Comparison of ENCODE assay signal across 8 cellular contexts in genomic region chr3:71129611-71130515, GRCh38.
DNase-seq lines count a peak whose midpoint lies in the region; ATAC-seq and TF ChIP-seq lines count a peak whose summit lies in the region.

No MANE protein-coding gene starts in this region.

- WGBS in tibial nerve, 2 donors = 1% methylated on average over 14 of the region's 14 CpGs

- POLR2A ChIA-PET in RWPE1 (lab: Yijun Ruan, JAX; ENCODE audit: low non-redundant PET) = no interaction called here

- peak in 1 of 2 donors; percentile 20 for ATAC-seq in lower lobe of right lung

- peak in 1 of 2 donors; percentile 50 for TF ChIP-seq EP300 in tibial nerve (IDR thresholded peaks at IDR 0.05)

- intact Hi-C loops in colonic mucosa (cut with DNase I) = loop anchor here (5.0 kb wide), 2 partner anchors 63 to 452 kb away; partner anchors contain the start of gene FOXP1
- intact Hi-C loops in lower lobe of right lung (cut with DNase I) = loop anchor here (10.0 kb wide), 1 partner anchor 65 kb away; no protein-coding TSS in a partner anchor

- H3K27me3 ChIP-seq in colonic mucosa (no peaks in the 10 kb centered on the region), lower lobe of right lung (ENCODE audit: low read depth) (no peaks in the 10 kb centered on the region), tibial nerve (no peaks in the 10 kb centered on the region)

- no peaks in the 10 kb centered on the region for H3K9me3 ChIP-seq in colonic mucosa
- H3K9me3 ChIP-seq in lower lobe of right lung = no peaks in the 10 kb centered on the region
- no peaks in the 10 kb centered on the region for H3K9me3 ChIP-seq in tibial nerve

- peak; percentile 21 to 24 for DNase-seq in activated CD4-positive, alpha-beta T cell treated with anti-CD3 and anti-CD28 coated beads for 4 hours
- no peak for DNase-seq in activated CD4-positive, alpha-beta T cell treated with anti-CD3 and anti-CD28 coated beads, Interleukin-2, amount 50 U/mL, for 48 hours
- no peak for DNase-seq in RWPE1 (ENCODE audit: low spot score)
- DNase-seq in colonic mucosa = no peak
- no peak for DNase-seq in lower lobe of right lung
- DNase-seq in tibial nerve (ENCODE audit: low spot score in 2 of 2) = no peak
- DNase-seq in NK-92 treated with Interleukin-12 subunit alpha and Interleukin-12 subunit beta, amount 100 ng/mL, for 24 hours (lab: John Stamatoyannopoulos, UW) = no peak
- no peak for DNase-seq in activated effector memory CD4-positive, alpha-beta T cell treated with Interleukin-2 at 50 U/mL for 16 hours

- H3K36me3 ChIP-seq in colonic mucosa = no peaks in the 10 kb centered on the region
- H3K36me3 ChIP-seq in lower lobe of right lung = no peaks in the 10 kb centered on the region
- H3K36me3 ChIP-seq in tibial nerve = no peaks in the 10 kb centered on the region

- no peak for TF ChIP-seq CTCF in RWPE1 (conservative IDR thresholded peaks at IDR 0.05; ENCODE audit: low read depth)
- TF ChIP-seq CTCF in colonic mucosa (IDR thresholded peaks at IDR 0.05) = no peak
- no peak for TF ChIP-seq CTCF in lower lobe of right lung (IDR thresholded peaks at IDR 0.05)
- peak in 1 of 5 experiments; percentile 15 for TF ChIP-seq CTCF in tibial nerve (IDR thresholded peaks at IDR 0.05)

- H3K4me1 ChIP-seq in colonic mucosa (peaks cover 8% of the 10 kb centered on the region), lower lobe of right lung (peaks cover 69% of the 10 kb centered on the region), tibial nerve (peaks cover 0 to 72% (median 29%) of the 10 kb centered on the region in 4 donors)

- peak overlapping the region; percentile 73 for H3K27ac ChIP-seq in RWPE1
- H3K27ac ChIP-seq in colonic mucosa = peak overlapping the region; percentile 88
- H3K27ac ChIP-seq in lower lobe of right lung = peak overlapping the region; percentile 88
- H3K27ac ChIP-seq in tibial nerve = peak overlapping the region; percentile 65 to 88 (median 88)

- peak overlapping the region; percentile 51 to 94 for H3K9ac ChIP-seq in colonic mucosa (ENCODE audit: low read depth in 2 of 2, low read length in 2 of 2)

- H3K4me3 ChIP-seq in colonic mucosa (peak overlapping the region; percentile 39), lower lobe of right lung (peak overlapping the region; percentile 56), tibial nerve (peak overlapping the region; percentile 30 to 60 (median 44))

- peak in 1 of 2 donors; percentile 29 for TF ChIP-seq POLR2A in tibial nerve (IDR thresholded peaks at IDR 0.05)

- CTCF ChIA-PET in RWPE1 (lab: Yijun Ruan, JAX) = interaction anchor here (0.7 kb wide), 1 partner anchor 562 kb away, joined by 3 read pairs; no protein-coding TSS in a partner anchor

Comparison
In these comparisons a context has a peak if more than half of its experiments do, and no peak if none do; other contexts are left out.
1. DNase-seq: peak in activated CD4-positive, alpha-beta T cell treated with anti-CD3 and anti-CD28 coated beads for 4 hours (2 of 2); none in activated CD4-positive, alpha-beta T cell treated with anti-CD3 and anti-CD28 coated beads, Interleukin-2, amount 50 U/mL, for 48 hours (0 of 2), RWPE1 (single experiment), colonic mucosa (single experiment), lower lobe of right lung (single experiment), tibial nerve (0 of 2), NK-92 treated with Interleukin-12 subunit alpha and Interleukin-12 subunit beta, amount 100 ng/mL, for 24 hours (single experiment) and activated effector memory CD4-positive, alpha-beta T cell treated with Interleukin-2 at 50 U/mL for 16 hours (single experiment).
2. Peak in every context shown above with its lines, with median percentiles within 50 percentile points of each other: H3K27ac ChIP-seq and H3K4me3 ChIP-seq.